In the genomic region with DNA sequence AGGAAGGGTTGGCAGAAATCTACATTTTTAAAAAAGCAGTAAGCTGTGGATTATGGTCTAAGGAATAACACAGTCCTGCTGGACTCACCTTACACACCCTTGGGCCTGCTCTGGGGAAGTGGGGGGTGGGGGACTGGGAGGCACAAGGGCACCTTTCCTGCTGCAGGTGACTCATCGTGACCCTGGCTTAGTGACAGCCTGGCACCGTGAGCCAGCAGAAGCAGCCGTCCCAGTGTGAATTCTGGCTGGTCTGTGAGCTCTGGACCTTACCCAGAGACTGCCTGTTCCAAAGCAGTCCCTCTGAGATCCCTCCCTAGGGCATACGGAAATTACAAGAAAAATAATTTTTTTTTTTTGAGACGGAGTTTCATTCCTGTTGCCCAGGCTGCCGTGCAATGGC, we compare ENCODE assay signal across 10 cellular contexts. TPM values are rescaled to one million over a fixed set of nuclear protein-coding genes. Genes with fewer than 3 reads are reported as not detected.
DNase-seq lines count a peak whose midpoint lies in the region; ATAC-seq, FAIRE-seq and TF ChIP-seq lines count a peak whose summit lies in the region.
"Had no signal": no experiment of that assay in that cellular context is flagged by ENCODE, and none has a peak within 500 bp of the region (broad histone marks: within the 10 kb centered on the region; RNA-seq: fewer than 3 reads in every experiment).

No MANE protein-coding gene starts in this region.

- WGBS in mammary epithelial cell (ENCODE audit: low coverage, missing lambda C conversion rate): 6% methylated on average over 4 of the region's 6 CpGs

- no peak overlapping the region for H3K4me3 Mint-ChIP-seq in activated naive CD8-positive, alpha-beta T cell treated with anti-CD3 and anti-CD28 coated beads, Interleukin-2, amount 50 U/mL, for 24 hours
- H3K4me3 Mint-ChIP-seq: memory B cell had no signal

- FAIRE-seq in HTR-8/SVneo (lab: Jason Lieb, UNC): no peak

- no peak overlapping the region for H3K9ac ChIP-seq in mammary epithelial cell (ENCODE audit: insufficient read depth, low read length)

- intact Hi-C loops in mammary epithelial cell (cut with micrococcal nuclease) (no loop called here), tibial artery (cut with DNase I; ENCODE audit: low total_unique reads) (no loop called here)

- CTCF ChIA-PET in HEK293 (lab: Yijun Ruan, JAX) (interaction anchor here (1.0 to 1.3 kb wide), 2 partner anchors 54 to 95 kb away, joined by 3 to 5 read pairs; no protein-coding TSS in a partner anchor), mammary epithelial cell (lab: Charles Lee; ENCODE audit: low non-redundant PET) (no interaction called here)

- H3K36me3 ChIP-seq in HEK293 (ENCODE audit: control insufficient read depth in 2 of 2, insufficient read depth in 1 of 2, low read length in 2 of 2) (peaks cover 0 to 24% of the 10 kb centered on the region in 2 experiments; a peak in 2 of 3 replicates), mammary epithelial cell (ENCODE audit: insufficient read depth, low read length) (no peaks in the 10 kb centered on the region), tibial artery (peaks cover 0 to 25% (median 18%) of the 10 kb centered on the region in 3 donors)

- H3K4me1 ChIP-seq in HEK293 (ENCODE audit: control insufficient read depth, insufficient read depth, low read length) (peaks cover 4% of the 10 kb centered on the region), mammary epithelial cell (ENCODE audit: insufficient read depth, low read length) (peaks cover 19% of the 10 kb centered on the region), tibial artery (peaks cover 0 to 52% (median 27%) of the 10 kb centered on the region in 4 donors)

- peaks cover 55% of the 10 kb centered on the region for H3K27me3 Mint-ChIP-seq in activated naive CD8-positive, alpha-beta T cell treated with anti-CD3 and anti-CD28 coated beads, Interleukin-2, amount 50 U/mL, for 24 hours

- DNase-seq in mammary epithelial cell (peak; percentile 20), kidney glomerular epithelial cell (lab: John Stamatoyannopoulos, UW) (peak; percentile 53), tibial artery (peak; percentile 87 to 97), HTR-8/SVneo (ENCODE audit: insufficient read length, low spot score) (no peak), NCI-H1105 treated with DMSO at 0.1 percent for 48 hours (lab: John Stamatoyannopoulos, UW) (no peak)
- no peak for DNase-seq in activated naive CD8-positive, alpha-beta T cell treated with anti-CD3 and anti-CD28 coated beads, Interleukin-2, amount 50 U/mL, for 24 hours
- DNase-seq: effector memory CD4-positive, alpha-beta T cell had no signal

- no peak overlapping the region for H3K4me3 ChIP-seq in HEK293 (ENCODE audit: low read depth, low read length)
- H3K4me3 ChIP-seq in mammary epithelial cell (replicated peaks in 1 of 3; ENCODE audit: insufficient read depth in 1 of 3, low read depth in 2 of 3, low read length in 3 of 3): no peak overlapping the region
- H3K4me3 ChIP-seq in tibial artery: no peak overlapping the region

- H3K9me3 Mint-ChIP-seq in activated naive CD8-positive, alpha-beta T cell treated with anti-CD3 and anti-CD28 coated beads, Interleukin-2, amount 50 U/mL, for 24 hours: no peaks in the 10 kb centered on the region
- H3K9me3 Mint-ChIP-seq: memory B cell had no signal

- no peak overlapping the region for H3K4me2 ChIP-seq in mammary epithelial cell (ENCODE audit: insufficient read depth, low read depth, low read length)

- in situ Hi-C loops in mammary epithelial cell (cut with MboI; ENCODE audit: low sequenced_read_pairs in 2 of 2): no loop called here

- H4K20me1 ChIP-seq in mammary epithelial cell (ENCODE audit: insufficient read depth, low read length): no peaks in the 10 kb centered on the region

- H2AFZ ChIP-seq in mammary epithelial cell (ENCODE audit: low read depth, low read length): no peak overlapping the region

- H3K27ac ChIP-seq in HEK293 (ENCODE audit: extremely low read depth, low read depth, low read length) (no peak overlapping the region), mammary epithelial cell (ENCODE audit: insufficient read depth, low read depth, low read length) (no peak overlapping the region), tibial artery (peak overlapping the region; percentile 72 to 75)

- POLR2A ChIA-PET in HEK293 (lab: Yijun Ruan, JAX): interaction anchor here (0.7 to 1.3 kb wide), 5 partner anchors 15 to 256 kb away, joined by 3 to 4 read pairs (median 3); a partner anchor contains a TSS

- H3K79me2 ChIP-seq in mammary epithelial cell (ENCODE audit: insufficient read depth, low read length): peaks cover 8% of the 10 kb centered on the region

- no peak for ATAC-seq in HG03460 (IDR thresholded peaks at IDR 0.05; ENCODE audit: unreplicated experiment)
- no peak for ATAC-seq in activated naive CD8-positive, alpha-beta T cell treated with anti-CD3 and anti-CD28 coated beads, Interleukin-2, amount 50 U/mL, for 24 hours

- dilution Hi-C loops in mammary epithelial cell (cut with HindIII; ENCODE audit: low sequenced_read_pairs): no loop called here

- TF ChIP-seq CTCF in HEK293 (tag by site-specific recombination; IDR thresholded peaks at IDR 0.05): no peak
- no peak for TF ChIP-seq CTCF in mammary epithelial cell (conservative IDR thresholded peaks at IDR 0.05 in 1 of 2, IDR thresholded peaks at IDR 0.05 in 1 of 2; ENCODE audit: extremely low read depth in 1 of 2, insufficient read depth in 1 of 2, low read depth in 1 of 2, low read length in 2 of 2)
- no peak for TF ChIP-seq CTCF in tibial artery (IDR thresholded peaks at IDR 0.05)

- BruUV-seq in mammary epithelial cell (replicated peaks; lab: Mats Ljungman, UMichigan): no TSS peak

- no peak overlapping the region for H3K27ac Mint-ChIP-seq in activated naive CD8-positive, alpha-beta T cell treated with anti-CD3 and anti-CD28 coated beads, Interleukin-2, amount 50 U/mL, for 24 hours

- H3K9me3 ChIP-seq in HEK293 (ENCODE audit: control insufficient read depth, insufficient read depth, low read depth, low read length): no peaks in the 10 kb centered on the region
- no peaks in the 10 kb centered on the region for H3K9me3 ChIP-seq in mammary epithelial cell (replicated peaks; ENCODE audit: insufficient read depth, low read length)
- H3K9me3 ChIP-seq in tibial artery: no peaks in the 10 kb centered on the region

- H3K36me3 Mint-ChIP-seq in activated naive CD8-positive, alpha-beta T cell treated with anti-CD3 and anti-CD28 coated beads, Interleukin-2, amount 50 U/mL, for 24 hours (ENCODE audit: low read depth): peaks cover 2% of the 10 kb centered on the region
- H3K36me3 Mint-ChIP-seq: memory B cell had no signal

- peaks cover 41% of the 10 kb centered on the region for H3K4me1 Mint-ChIP-seq in activated naive CD8-positive, alpha-beta T cell treated with anti-CD3 and anti-CD28 coated beads, Interleukin-2, amount 50 U/mL, for 24 hours

- H3K27me3 ChIP-seq in mammary epithelial cell (ENCODE audit: insufficient read depth, low read length): no peaks in the 10 kb centered on the region
- H3K27me3 ChIP-seq in tibial artery: no peaks in the 10 kb centered on the region

TF ChIP-seq in HEK293, 187 proteins besides CTCF, POLR2A, EP300 and RAD21:
- TF ChIP-seq ZNF169 (tag by site-specific recombination; IDR thresholded peaks at IDR 0.05): no peak
- TF ChIP-seq ZNF133 (tag by site-specific recombination; IDR thresholded peaks at IDR 0.05): no peak
- TF ChIP-seq ZNF600 (tag by site-specific recombination; IDR thresholded peaks at IDR 0.05): 0 out of 2 replicates have a peak, but pooled peaks have one; percentile 16
- TF ChIP-seq, protein P1, sequence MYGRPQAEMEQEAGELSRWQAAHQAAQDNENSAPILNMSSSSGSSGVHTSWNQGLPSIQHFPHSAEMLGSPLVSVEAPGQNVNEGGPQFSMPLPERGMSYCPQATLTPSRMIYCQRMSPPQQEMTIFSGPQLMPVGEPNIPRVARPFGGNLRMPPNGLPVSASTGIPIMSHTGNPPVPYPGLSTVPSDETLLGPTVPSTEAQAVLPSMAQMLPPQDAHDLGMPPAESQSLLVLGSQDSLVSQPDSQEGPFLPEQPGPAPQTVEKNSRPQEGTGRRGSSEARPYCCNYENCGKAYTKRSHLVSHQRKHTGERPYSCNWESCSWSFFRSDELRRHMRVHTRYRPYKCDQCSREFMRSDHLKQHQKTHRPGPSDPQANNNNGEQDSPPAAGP (tag by site-specific recombination; IDR thresholded peaks at IDR 0.05): 0 out of 2 replicates have a peak, but pooled peaks have one; percentile 21

RNA-seq across cellular contexts. Expression of a gene that starts 4.2 kb away (rescaled TPM):
- 100 to 1,000 TPM in 1 of 2 donors, 10 to 100 TPM in 1; 71.4 to 127 TPM for total RNA-seq in mammary epithelial cell
- polyA plus RNA-seq in mammary epithelial cell: 72.6 TPM
- 68.3 TPM for polyA minus RNA-seq in mammary epithelial cell

RNA-seq across cellular contexts. Expression of a gene that starts 32.3 kb away (rescaled TPM):
- total RNA-seq in mammary epithelial cell: 100 to 1,000 TPM; 192 to 214 TPM
- 98.8 TPM for polyA plus RNA-seq in mammary epithelial cell
- polyA minus RNA-seq in mammary epithelial cell: 179 TPM

RNA-seq across cellular contexts. Expression of a gene that starts 56.2 kb away (rescaled TPM):
- 10 to 100 TPM; 18.9 to 30.5 TPM for total RNA-seq in mammary epithelial cell
- 15.9 TPM for polyA plus RNA-seq in mammary epithelial cell
- polyA minus RNA-seq in mammary epithelial cell: 18.5 TPM

Comparison
In these comparisons a context has a peak if more than half of its experiments do, and no peak if none do; other contexts are left out.
1. H3K27ac ChIP-seq: peak in tibial artery (2 of 2); none in HEK293 (single experiment) and mammary epithelial cell (single experiment).
2. DNase-seq: peak in mammary epithelial cell (single experiment), kidney glomerular epithelial cell (single experiment) and tibial artery (2 of 2); none in HTR-8/SVneo (single experiment), activated naive CD8-positive, alpha-beta T cell treated with anti-CD3 and anti-CD28 coated beads, Interleukin-2, amount 50 U/mL, for 24 hours (single experiment) and NCI-H1105 treated with DMSO at 0.1 percent for 48 hours (single experiment).